1 cellular context compared by ENCODE assay signal in the genomic region with DNA sequence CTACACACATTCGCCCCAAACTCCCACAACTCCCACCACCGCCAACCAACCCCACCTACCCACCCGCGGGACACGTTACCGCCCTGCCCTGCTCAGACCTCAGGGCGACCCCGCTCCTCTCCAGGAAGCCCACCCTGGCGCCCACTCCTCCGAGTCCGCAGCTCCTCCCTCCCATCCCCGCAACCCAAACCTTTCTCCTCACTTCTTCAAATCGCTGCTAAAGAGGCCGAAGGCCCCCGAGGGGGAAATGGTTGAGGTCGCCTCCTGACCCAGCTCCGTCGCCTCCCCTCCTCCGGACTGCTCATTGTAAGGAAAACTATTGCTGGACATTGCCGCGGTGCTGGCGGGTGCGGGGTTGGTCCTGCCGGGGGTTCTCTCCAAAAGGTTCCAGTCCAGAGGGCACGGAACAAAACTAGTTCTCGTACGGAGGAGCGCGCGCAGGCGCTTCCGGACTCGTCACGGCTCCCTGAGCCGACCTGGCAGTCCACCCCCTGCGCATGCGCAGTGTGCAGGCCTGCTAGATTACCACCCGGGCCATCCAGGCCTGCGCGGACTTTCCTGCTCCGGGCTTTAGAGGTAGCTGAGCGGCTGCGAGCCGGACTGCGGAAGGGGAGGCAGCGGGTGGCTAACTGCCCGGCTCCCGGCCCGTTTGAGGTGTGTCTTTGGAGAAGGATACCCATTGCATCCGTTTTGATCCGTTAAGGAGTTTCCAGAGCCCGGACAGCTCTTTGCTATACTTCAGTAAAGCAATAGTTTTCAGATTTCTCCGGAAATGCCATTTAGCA.
TF ChIP-seq lines count a peak whose summit lies in the region.

A gene with protein sequence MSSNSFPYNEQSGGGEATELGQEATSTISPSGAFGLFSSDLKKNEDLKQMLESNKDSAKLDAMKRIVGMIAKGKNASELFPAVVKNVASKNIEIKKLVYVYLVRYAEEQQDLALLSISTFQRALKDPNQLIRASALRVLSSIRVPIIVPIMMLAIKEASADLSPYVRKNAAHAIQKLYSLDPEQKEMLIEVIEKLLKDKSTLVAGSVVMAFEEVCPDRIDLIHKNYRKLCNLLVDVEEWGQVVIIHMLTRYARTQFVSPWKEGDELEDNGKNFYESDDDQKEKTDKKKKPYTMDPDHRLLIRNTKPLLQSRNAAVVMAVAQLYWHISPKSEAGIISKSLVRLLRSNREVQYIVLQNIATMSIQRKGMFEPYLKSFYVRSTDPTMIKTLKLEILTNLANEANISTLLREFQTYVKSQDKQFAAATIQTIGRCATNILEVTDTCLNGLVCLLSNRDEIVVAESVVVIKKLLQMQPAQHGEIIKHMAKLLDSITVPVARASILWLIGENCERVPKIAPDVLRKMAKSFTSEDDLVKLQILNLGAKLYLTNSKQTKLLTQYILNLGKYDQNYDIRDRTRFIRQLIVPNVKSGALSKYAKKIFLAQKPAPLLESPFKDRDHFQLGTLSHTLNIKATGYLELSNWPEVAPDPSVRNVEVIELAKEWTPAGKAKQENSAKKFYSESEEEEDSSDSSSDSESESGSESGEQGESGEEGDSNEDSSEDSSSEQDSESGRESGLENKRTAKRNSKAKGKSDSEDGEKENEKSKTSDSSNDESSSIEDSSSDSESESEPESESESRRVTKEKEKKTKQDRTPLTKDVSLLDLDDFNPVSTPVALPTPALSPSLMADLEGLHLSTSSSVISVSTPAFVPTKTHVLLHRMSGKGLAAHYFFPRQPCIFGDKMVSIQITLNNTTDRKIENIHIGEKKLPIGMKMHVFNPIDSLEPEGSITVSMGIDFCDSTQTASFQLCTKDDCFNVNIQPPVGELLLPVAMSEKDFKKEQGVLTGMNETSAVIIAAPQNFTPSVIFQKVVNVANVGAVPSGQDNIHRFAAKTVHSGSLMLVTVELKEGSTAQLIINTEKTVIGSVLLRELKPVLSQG (minus strand): TSS at position 449 of the 785 bp plus-strand sequence. CDS start 119 bp downstream, at position 330.

TF ChIP-seq in HepG2, 621 proteins besides CTCF, POLR2A, EP300 and RAD21 (continued from another document and continues in another):
- TF ChIP-seq, protein P1, sequence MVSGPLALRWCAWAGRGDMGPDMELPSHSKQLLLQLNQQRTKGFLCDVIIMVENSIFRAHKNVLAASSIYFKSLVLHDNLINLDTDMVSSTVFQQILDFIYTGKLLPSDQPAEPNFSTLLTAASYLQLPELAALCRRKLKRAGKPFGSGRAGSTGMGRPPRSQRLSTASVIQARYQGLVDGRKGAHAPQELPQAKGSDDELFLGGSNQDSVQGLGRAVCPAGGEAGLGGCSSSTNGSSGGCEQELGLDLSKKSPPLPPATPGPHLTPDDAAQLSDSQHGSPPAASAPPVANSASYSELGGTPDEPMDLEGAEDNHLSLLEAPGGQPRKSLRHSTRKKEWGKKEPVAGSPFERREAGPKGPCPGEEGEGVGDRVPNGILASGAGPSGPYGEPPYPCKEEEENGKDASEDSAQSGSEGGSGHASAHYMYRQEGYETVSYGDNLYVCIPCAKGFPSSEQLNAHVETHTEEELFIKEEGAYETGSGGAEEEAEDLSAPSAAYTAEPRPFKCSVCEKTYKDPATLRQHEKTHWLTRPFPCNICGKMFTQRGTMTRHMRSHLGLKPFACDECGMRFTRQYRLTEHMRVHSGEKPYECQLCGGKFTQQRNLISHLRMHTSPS (CRISPR knock-in tag; IDR thresholded peaks at IDR 0.05; ENCODE audit: low read depth) = no peak
- TF ChIP-seq ZSCAN31 (CRISPR knock-in tag; IDR thresholded peaks at IDR 0.05; ENCODE audit: low read depth) (peak; percentile 100), KDM1A (CRISPR knock-in tag; IDR thresholded peaks at IDR 0.05) (no peak), SIN3A (IDR thresholded peaks at IDR 0.05; ENCODE audit: borderline replicate concordance, low read depth, low read length) (peak; percentile 82; the same call in 1 of the 2 replicates), ZNF788 (CRISPR knock-in tag; IDR thresholded peaks at IDR 0.05; ENCODE audit: borderline replicate concordance) (peak; percentile 72; the same call in 1 of the 2 replicates), MEIS2 (CRISPR knock-in tag; IDR thresholded peaks at IDR 0.05) (no peak; the same call in 1 of the 2 replicates), ZSCAN30 (CRISPR knock-in tag; IDR thresholded peaks at IDR 0.05) (peak; percentile 72; the same call in 1 of the 2 replicates), GLI4 (CRISPR knock-in tag; IDR thresholded peaks at IDR 0.05; ENCODE audit: borderline replicate concordance) (no peak), XRCC5 (optimal IDR thresholded peaks at IDR 0.05; ENCODE audit: low read length) (peak; percentile 94), KLF12 (CRISPR knock-in tag; IDR thresholded peaks at IDR 0.05; ENCODE audit: borderline replicate concordance) (no peak), TBX3 (IDR thresholded peaks at IDR 0.05; ENCODE audit: borderline replicate concordance) (no peak), ZFYVE20 (CRISPR knock-in tag; IDR thresholded peaks at IDR 0.05; ENCODE audit: borderline replicate concordance, low read depth) (no peak), ZNF264 (CRISPR knock-in tag; IDR thresholded peaks at IDR 0.05) (no peak; the same call in 1 of the 2 replicates), SRF (IDR thresholded peaks at IDR 0.05; ENCODE audit: low read depth, low read length) (no peak), SMAD1 (CRISPR knock-in tag; IDR thresholded peaks at IDR 0.05; ENCODE audit: borderline replicate concordance, low read depth) (peak; percentile 72; the same call in 1 of the 2 replicates), STAT5B (CRISPR knock-in tag; IDR thresholded peaks at IDR 0.05) (0 out of 2 replicates have a peak, but pooled peaks have one; percentile 9), ZNF709 (CRISPR knock-in tag; IDR thresholded peaks at IDR 0.05) (peak; percentile 56; the same call in 1 of the 2 replicates), TOPORS (CRISPR knock-in tag; IDR thresholded peaks at IDR 0.05) (no peak), ZNF207 (IDR thresholded peaks at IDR 0.05; ENCODE audit: borderline replicate concordance) (no peak), EEA1 (CRISPR knock-in tag; IDR thresholded peaks at IDR 0.05; ENCODE audit: borderline replicate concordance) (no peak)
- TF ChIP-seq, protein P2, sequence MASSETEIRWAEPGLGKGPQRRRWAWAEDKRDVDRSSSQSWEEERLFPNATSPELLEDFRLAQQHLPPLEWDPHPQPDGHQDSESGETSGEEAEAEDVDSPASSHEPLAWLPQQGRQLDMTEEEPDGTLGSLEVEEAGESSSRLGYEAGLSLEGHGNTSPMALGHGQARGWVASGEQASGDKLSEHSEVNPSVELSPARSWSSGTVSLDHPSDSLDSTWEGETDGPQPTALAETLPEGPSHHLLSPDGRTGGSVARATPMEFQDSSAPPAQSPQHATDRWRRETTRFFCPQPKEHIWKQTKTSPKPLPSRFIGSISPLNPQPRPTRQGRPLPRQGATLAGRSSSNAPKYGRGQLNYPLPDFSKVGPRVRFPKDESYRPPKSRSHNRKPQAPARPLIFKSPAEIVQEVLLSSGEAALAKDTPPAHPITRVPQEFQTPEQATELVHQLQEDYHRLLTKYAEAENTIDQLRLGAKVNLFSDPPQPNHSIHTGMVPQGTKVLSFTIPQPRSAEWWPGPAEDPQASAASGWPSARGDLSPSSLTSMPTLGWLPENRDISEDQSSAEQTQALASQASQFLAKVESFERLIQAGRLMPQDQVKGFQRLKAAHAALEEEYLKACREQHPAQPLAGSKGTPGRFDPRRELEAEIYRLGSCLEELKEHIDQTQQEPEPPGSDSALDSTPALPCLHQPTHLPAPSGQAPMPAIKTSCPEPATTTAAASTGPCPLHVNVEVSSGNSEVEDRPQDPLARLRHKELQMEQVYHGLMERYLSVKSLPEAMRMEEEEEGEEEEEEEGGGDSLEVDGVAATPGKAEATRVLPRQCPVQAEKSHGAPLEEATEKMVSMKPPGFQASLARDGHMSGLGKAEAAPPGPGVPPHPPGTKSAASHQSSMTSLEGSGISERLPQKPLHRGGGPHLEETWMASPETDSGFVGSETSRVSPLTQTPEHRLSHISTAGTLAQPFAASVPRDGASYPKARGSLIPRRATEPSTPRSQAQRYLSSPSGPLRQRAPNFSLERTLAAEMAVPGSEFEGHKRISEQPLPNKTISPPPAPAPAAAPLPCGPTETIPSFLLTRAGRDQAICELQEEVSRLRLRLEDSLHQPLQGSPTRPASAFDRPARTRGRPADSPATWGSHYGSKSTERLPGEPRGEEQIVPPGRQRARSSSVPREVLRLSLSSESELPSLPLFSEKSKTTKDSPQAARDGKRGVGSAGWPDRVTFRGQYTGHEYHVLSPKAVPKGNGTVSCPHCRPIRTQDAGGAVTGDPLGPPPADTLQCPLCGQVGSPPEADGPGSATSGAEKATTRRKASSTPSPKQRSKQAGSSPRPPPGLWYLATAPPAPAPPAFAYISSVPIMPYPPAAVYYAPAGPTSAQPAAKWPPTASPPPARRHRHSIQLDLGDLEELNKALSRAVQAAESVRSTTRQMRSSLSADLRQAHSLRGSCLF (CRISPR knock-in tag; IDR thresholded peaks at IDR 0.05; ENCODE audit: borderline replicate concordance) = no peak
- TF ChIP-seq, protein P3, sequence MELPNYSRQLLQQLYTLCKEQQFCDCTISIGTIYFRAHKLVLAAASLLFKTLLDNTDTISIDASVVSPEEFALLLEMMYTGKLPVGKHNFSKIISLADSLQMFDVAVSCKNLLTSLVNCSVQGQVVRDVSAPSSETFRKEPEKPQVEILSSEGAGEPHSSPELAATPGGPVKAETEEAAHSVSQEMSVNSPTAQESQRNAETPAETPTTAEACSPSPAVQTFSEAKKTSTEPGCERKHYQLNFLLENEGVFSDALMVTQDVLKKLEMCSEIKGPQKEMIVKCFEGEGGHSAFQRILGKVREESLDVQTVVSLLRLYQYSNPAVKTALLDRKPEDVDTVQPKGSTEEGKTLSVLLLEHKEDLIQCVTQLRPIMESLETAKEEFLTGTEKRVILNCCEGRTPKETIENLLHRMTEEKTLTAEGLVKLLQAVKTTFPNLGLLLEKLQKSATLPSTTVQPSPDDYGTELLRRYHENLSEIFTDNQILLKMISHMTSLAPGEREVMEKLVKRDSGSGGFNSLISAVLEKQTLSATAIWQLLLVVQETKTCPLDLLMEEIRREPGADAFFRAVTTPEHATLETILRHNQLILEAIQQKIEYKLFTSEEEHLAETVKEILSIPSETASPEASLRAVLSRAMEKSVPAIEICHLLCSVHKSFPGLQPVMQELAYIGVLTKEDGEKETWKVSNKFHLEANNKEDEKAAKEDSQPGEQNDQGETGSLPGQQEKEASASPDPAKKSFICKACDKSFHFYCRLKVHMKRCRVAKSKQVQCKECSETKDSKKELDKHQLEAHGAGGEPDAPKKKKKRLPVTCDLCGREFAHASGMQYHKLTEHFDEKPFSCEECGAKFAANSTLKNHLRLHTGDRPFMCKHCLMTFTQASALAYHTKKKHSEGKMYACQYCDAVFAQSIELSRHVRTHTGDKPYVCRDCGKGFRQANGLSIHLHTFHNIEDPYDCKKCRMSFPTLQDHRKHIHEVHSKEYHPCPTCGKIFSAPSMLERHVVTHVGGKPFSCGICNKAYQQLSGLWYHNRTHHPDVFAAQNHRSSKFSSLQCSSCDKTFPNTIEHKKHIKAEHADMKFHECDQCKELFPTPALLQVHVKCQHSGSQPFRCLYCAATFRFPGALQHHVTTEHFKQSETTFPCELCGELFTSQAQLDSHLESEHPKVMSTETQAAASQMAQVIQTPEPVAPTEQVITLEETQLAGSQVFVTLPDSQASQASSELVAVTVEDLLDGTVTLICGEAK (IDR thresholded peaks at IDR 0.05) = no peak
- TF ChIP-seq, protein P3 (CRISPR knock-in tag; IDR thresholded peaks at IDR 0.05) = peak; percentile 80; the same call in 1 of the 2 replicates
- TF ChIP-seq, protein P4, sequence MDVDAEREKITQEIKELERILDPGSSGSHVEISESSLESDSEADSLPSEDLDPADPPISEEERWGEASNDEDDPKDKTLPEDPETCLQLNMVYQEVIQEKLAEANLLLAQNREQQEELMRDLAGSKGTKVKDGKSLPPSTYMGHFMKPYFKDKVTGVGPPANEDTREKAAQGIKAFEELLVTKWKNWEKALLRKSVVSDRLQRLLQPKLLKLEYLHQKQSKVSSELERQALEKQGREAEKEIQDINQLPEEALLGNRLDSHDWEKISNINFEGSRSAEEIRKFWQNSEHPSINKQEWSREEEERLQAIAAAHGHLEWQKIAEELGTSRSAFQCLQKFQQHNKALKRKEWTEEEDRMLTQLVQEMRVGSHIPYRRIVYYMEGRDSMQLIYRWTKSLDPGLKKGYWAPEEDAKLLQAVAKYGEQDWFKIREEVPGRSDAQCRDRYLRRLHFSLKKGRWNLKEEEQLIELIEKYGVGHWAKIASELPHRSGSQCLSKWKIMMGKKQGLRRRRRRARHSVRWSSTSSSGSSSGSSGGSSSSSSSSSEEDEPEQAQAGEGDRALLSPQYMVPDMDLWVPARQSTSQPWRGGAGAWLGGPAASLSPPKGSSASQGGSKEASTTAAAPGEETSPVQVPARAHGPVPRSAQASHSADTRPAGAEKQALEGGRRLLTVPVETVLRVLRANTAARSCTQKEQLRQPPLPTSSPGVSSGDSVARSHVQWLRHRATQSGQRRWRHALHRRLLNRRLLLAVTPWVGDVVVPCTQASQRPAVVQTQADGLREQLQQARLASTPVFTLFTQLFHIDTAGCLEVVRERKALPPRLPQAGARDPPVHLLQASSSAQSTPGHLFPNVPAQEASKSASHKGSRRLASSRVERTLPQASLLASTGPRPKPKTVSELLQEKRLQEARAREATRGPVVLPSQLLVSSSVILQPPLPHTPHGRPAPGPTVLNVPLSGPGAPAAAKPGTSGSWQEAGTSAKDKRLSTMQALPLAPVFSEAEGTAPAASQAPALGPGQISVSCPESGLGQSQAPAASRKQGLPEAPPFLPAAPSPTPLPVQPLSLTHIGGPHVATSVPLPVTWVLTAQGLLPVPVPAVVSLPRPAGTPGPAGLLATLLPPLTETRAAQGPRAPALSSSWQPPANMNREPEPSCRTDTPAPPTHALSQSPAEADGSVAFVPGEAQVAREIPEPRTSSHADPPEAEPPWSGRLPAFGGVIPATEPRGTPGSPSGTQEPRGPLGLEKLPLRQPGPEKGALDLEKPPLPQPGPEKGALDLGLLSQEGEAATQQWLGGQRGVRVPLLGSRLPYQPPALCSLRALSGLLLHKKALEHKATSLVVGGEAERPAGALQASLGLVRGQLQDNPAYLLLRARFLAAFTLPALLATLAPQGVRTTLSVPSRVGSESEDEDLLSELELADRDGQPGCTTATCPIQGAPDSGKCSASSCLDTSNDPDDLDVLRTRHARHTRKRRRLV (CRISPR knock-in tag; IDR thresholded peaks at IDR 0.05) = no peak; the same call in none of the 2 replicates
